ENCODE assay signal across 11 cellular contexts in genomic region chr10:95474228-95475002, GRCh38.
DNase-seq lines count a peak whose midpoint lies in the region; ATAC-seq and TF ChIP-seq lines count a peak whose summit lies in the region.
"Had no signal": no experiment of that assay in that cellular context is flagged by ENCODE, and none has a peak within 500 bp of the region (broad histone marks: within the 10 kb centered on the region; RNA-seq: fewer than 3 reads in every experiment).

No MANE protein-coding gene starts in this region.

- no peaks in the 10 kb centered on the region for H3K4me1 Mint-ChIP-seq in activated CD4-positive, alpha-beta T cell treated with anti-CD3 and anti-CD28 coated beads, Interleukin-2, amount 10 ng/mL, durations not matched to agents 24 days and 14 days
- H3K4me1 Mint-ChIP-seq in naive thymus-derived CD8-positive, alpha-beta T cell = no peaks in the 10 kb centered on the region
- H3K4me1 Mint-ChIP-seq: naive B cell had no signal

- no peaks in the 10 kb centered on the region for H3K79me2 ChIP-seq in SK-N-SH (ENCODE audit: insufficient read depth)

- no peak for TF ChIP-seq RAD21 in SK-N-SH (IDR thresholded peaks at IDR 0.05; ENCODE audit: low read length)

- no peak for TF ChIP-seq EP300 in SK-N-SH (IDR thresholded peaks at IDR 0.05; ENCODE audit: borderline replicate concordance in 1 of 2, low read depth in 1 of 2, low read length in 1 of 2)

- no peaks in the 10 kb centered on the region for H3F3A ChIP-seq in SK-N-SH (replicated peaks; ENCODE audit: insufficient read depth)

- POLR2A ChIA-PET in SK-N-SH (lab: Yijun Ruan, JAX) = no interaction called here
- POLR2A ChIA-PET in naive thymus-derived CD8-positive, alpha-beta T cell (lab: Charles Lee) = no interaction called here

- H3K27ac Mint-ChIP-seq in activated CD4-positive, alpha-beta T cell treated with anti-CD3 and anti-CD28 coated beads, Interleukin-2, amount 10 ng/mL, durations not matched to agents 24 days and 14 days = no peak overlapping the region
- H3K27ac Mint-ChIP-seq in naive thymus-derived CD8-positive, alpha-beta T cell = no peak overlapping the region

- CTCF ChIA-PET in SK-N-SH (lab: Yijun Ruan, JAX) = interaction anchor here (1.2 kb wide), 1 partner anchor 29 kb away, joined by 4 read pairs; no protein-coding TSS in a partner anchor

- no peak overlapping the region for H3K4me3 Mint-ChIP-seq in activated CD4-positive, alpha-beta T cell treated with anti-CD3 and anti-CD28 coated beads, Interleukin-2, amount 10 ng/mL, durations not matched to agents 24 days and 14 days
- no peak overlapping the region for H3K4me3 Mint-ChIP-seq in naive thymus-derived CD8-positive, alpha-beta T cell

- H3K4me3 ChIP-seq in choroid plexus epithelial cell (ENCODE audit: low read depth, low read length) (no peak overlapping the region), left lung (no peak overlapping the region), thyroid gland (replicated peaks in 1 of 3) (no peak overlapping the region), SK-N-SH (ENCODE audit: low read depth in 2 of 2, low read length in 1 of 2) (no peak overlapping the region)

- no peak for TF ChIP-seq POLR2A in thyroid gland (IDR thresholded peaks at IDR 0.05)

- peaks cover 11% of the 10 kb centered on the region for H3K27me3 Mint-ChIP-seq in activated CD4-positive, alpha-beta T cell treated with anti-CD3 and anti-CD28 coated beads, Interleukin-2, amount 10 ng/mL, durations not matched to agents 24 days and 14 days
- peaks cover 1 to 19% (median 5%) of the 10 kb centered on the region in 5 donors for H3K27me3 Mint-ChIP-seq in naive thymus-derived CD8-positive, alpha-beta T cell

- H3K36me3 ChIP-seq in left lung (no peaks in the 10 kb centered on the region), thyroid gland (no peaks in the 10 kb centered on the region), SK-N-SH (replicated peaks in 1 of 2; ENCODE audit: control insufficient read depth in 1 of 2, insufficient read depth in 2 of 2, low read length in 1 of 2) (no peaks in the 10 kb centered on the region)
- H3K36me3 ChIP-seq: brain microvascular endothelial cell had no signal

- intact Hi-C loops in left lung (cut with DNase I) (no loop called here), thyroid gland (cut with DNase I) (no loop called here)
- intact Hi-C loops in activated CD4-positive, alpha-beta T cell treated with anti-CD3 and anti-CD28 coated beads, Interleukin-2, amount 10 ng/mL, durations not matched to agents 24 days and 14 days (cut with micrococcal nuclease) = no loop called here

- H3K9ac ChIP-seq in SK-N-SH = no peak overlapping the region

- H3K9me3 ChIP-seq in left lung = no peaks in the 10 kb centered on the region
- H3K9me3 ChIP-seq in thyroid gland = no peaks in the 10 kb centered on the region
- H3K9me3 ChIP-seq in SK-N-SH = no peaks in the 10 kb centered on the region

- no peak overlapping the region for H2AFZ ChIP-seq in SK-N-SH (ENCODE audit: low read depth)

- ATAC-seq in left lung = peak; percentile 23
- ATAC-seq in naive thymus-derived CD8-positive, alpha-beta T cell = no peak

- H3K9me2 ChIP-seq in SK-N-SH = no peaks in the 10 kb centered on the region

- no peaks in the 10 kb centered on the region for H3K9me3 Mint-ChIP-seq in activated CD4-positive, alpha-beta T cell treated with anti-CD3 and anti-CD28 coated beads, Interleukin-2, amount 10 ng/mL, durations not matched to agents 24 days and 14 days
- no peaks in the 10 kb centered on the region for H3K9me3 Mint-ChIP-seq in naive thymus-derived CD8-positive, alpha-beta T cell
- H3K9me3 Mint-ChIP-seq: naive B cell had no signal

- WGBS in thyroid gland, 2 donors = 52 to 65% methylated on average over 7 of the region's 7 CpGs
- 41% methylated on average over 7 of the region's 7 CpGs for WGBS in SK-N-SH (ENCODE audit: low lambda C conversion rate)

- no peaks in the 10 kb centered on the region for H3K36me3 Mint-ChIP-seq in activated CD4-positive, alpha-beta T cell treated with anti-CD3 and anti-CD28 coated beads, Interleukin-2, amount 10 ng/mL, durations not matched to agents 24 days and 14 days (ENCODE audit: low read depth)
- H3K36me3 Mint-ChIP-seq in naive thymus-derived CD8-positive, alpha-beta T cell = no peaks in the 10 kb centered on the region
- H3K36me3 Mint-ChIP-seq: naive B cell had no signal

- H3K4me2 ChIP-seq in SK-N-SH = no peak overlapping the region

- no peaks in the 10 kb centered on the region for H4K20me1 ChIP-seq in SK-N-SH (ENCODE audit: insufficient read depth)

- peaks cover 22 to 31% of the 10 kb centered on the region in 2 donors for H3K4me1 ChIP-seq in left lung
- H3K4me1 ChIP-seq in thyroid gland = peaks cover 0 to 33% of the 10 kb centered on the region in 2 donors
- no peaks in the 10 kb centered on the region; a peak in 1 of 4 replicates for H3K4me1 ChIP-seq in SK-N-SH (ENCODE audit: control insufficient read depth in 1 of 2, insufficient read depth in 2 of 2, low read depth in 1 of 2, low read length in 1 of 2)

- DNase-seq in NCI-H2029 (lab: John Stamatoyannopoulos, UW) = peak; percentile 43
- DNase-seq in choroid plexus epithelial cell (ENCODE audit: low read depth) = peak; percentile 87
- no peak for DNase-seq in left lung
- DNase-seq in thyroid gland = no peak
- no peak for DNase-seq in NCI-H2171 treated with DMSO at 0.1 percent for 48 hours (lab: John Stamatoyannopoulos, UW)
- DNase-seq in SK-N-SH = no peak
- no peak for DNase-seq in activated CD4-positive, alpha-beta T cell treated with anti-CD3 and anti-CD28 coated beads, Interleukin-2, amount 10 ng/mL, durations not matched to agents 24 days and 14 days
- DNase-seq in naive thymus-derived CD8-positive, alpha-beta T cell = no peak
- DNase-seq: brain microvascular endothelial cell, MM.1S, naive B cell had no signal

- H3K27ac ChIP-seq in left lung (peak overlapping the region; percentile 21 to 74), thyroid gland (peak overlapping the region; percentile 54 to 86 (median 73)), SK-N-SH (ENCODE audit: low read depth in 2 of 2, low read length in 1 of 2) (no peak overlapping the region)
- H3K27ac ChIP-seq: brain microvascular endothelial cell had no signal

- TF ChIP-seq CTCF in choroid plexus epithelial cell (conservative IDR thresholded peaks at IDR 0.05; ENCODE audit: low read depth, low read length) (no peak), left lung (IDR thresholded peaks at IDR 0.05) (no peak), thyroid gland (IDR thresholded peaks at IDR 0.05) (no peak), SK-N-SH (IDR thresholded peaks at IDR 0.05) (no peak)

- no peaks in the 10 kb centered on the region for H3K27me3 ChIP-seq in left lung
- no peaks in the 10 kb centered on the region for H3K27me3 ChIP-seq in thyroid gland
- no peaks in the 10 kb centered on the region for H3K27me3 ChIP-seq in SK-N-SH (ENCODE audit: insufficient read depth)
- H3K27me3 ChIP-seq: brain microvascular endothelial cell had no signal

TF ChIP-seq in SK-N-SH, 30 proteins besides CTCF, POLR2A, EP300 and RAD21:
- TF ChIP-seq GABPA (IDR thresholded peaks at IDR 0.05; ENCODE audit: low read depth) (no peak), FOXM1 (IDR thresholded peaks at IDR 0.05; ENCODE audit: low read depth) (no peak), MXI1 (IDR thresholded peaks at IDR 0.05; ENCODE audit: low read depth, low read length) (no peak), YY1 (IDR thresholded peaks at IDR 0.05; ENCODE audit: low read depth) (no peak), POLR2AphosphoS5 (IDR thresholded peaks at IDR 0.05; ENCODE audit: low read depth, low read length) (no peak), GATA2 (CRISPR knock-in tag; IDR thresholded peaks at IDR 0.05) (no peak), RFX5 (IDR thresholded peaks at IDR 0.05; ENCODE audit: low read length) (no peak), USF1 (IDR thresholded peaks at IDR 0.05; ENCODE audit: borderline replicate concordance, low read depth) (no peak), RCOR1 (IDR thresholded peaks at IDR 0.05; ENCODE audit: low read length) (no peak)
- TF ChIP-seq, protein P1, sequence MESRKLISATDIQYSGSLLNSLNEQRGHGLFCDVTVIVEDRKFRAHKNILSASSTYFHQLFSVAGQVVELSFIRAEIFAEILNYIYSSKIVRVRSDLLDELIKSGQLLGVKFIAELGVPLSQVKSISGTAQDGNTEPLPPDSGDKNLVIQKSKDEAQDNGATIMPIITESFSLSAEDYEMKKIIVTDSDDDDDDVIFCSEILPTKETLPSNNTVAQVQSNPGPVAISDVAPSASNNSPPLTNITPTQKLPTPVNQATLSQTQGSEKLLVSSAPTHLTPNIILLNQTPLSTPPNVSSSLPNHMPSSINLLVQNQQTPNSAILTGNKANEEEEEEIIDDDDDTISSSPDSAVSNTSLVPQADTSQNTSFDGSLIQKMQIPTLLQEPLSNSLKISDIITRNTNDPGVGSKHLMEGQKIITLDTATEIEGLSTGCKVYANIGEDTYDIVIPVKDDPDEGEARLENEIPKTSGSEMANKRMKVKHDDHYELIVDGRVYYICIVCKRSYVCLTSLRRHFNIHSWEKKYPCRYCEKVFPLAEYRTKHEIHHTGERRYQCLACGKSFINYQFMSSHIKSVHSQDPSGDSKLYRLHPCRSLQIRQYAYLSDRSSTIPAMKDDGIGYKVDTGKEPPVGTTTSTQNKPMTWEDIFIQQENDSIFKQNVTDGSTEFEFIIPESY (IDR thresholded peaks at IDR 0.05; ENCODE audit: borderline replicate concordance, low read depth) = no peak

Comparison
In these comparisons a context has a peak if more than half of its experiments do, and no peak if none do; other contexts are left out.
1. DNase-seq: peak in NCI-H2029 (single experiment) and choroid plexus epithelial cell (single experiment); none in left lung (0 of 2), thyroid gland (0 of 2), NCI-H2171 treated with DMSO at 0.1 percent for 48 hours (single experiment), SK-N-SH (single experiment), activated CD4-positive, alpha-beta T cell treated with anti-CD3 and anti-CD28 coated beads, Interleukin-2, amount 10 ng/mL, durations not matched to agents 24 days and 14 days (single experiment) and naive thymus-derived CD8-positive, alpha-beta T cell (0 of 10).
2. H3K27ac ChIP-seq: peak in left lung (2 of 2) and thyroid gland (3 of 3); none in SK-N-SH (0 of 2).